ENCODE assay signal across 16 cellular contexts in genomic region chr1:170513138-170513537, GRCh38. TPM values are rescaled to one million over a fixed set of nuclear protein-coding genes. Genes with fewer than 3 reads are reported as not detected.
A peak's percentile ranks its signal among the peaks of the same experiment; 100 is the strongest.
DNase-seq lines count a peak whose midpoint lies in the region; ATAC-seq and TF ChIP-seq lines count a peak whose summit lies in the region.
"Had no signal": no experiment of that assay in that cellular context is flagged by ENCODE, and none has a peak within 500 bp of the region (broad histone marks: within the 10 kb centered on the region; RNA-seq: fewer than 3 reads in every experiment).

No MANE protein-coding gene starts in this region.

- peak; percentile 13 to 26; a peak in 2 of 4 replicates for TF ChIP-seq CTCF in GM23338 (conservative IDR thresholded peaks at IDR 0.05; ENCODE audit: low read depth in 2 of 2)

- DNase-seq in GM23338 (ENCODE audit: low spot score) (peak; percentile 56), RPMI8226 (peak; percentile 20), iPS-NIHi7 (ENCODE audit: extremely low spot score) (peak; percentile 48), T1000 (lab: John Stamatoyannopoulos, UW) (no peak)
- DNase-seq in Jurkat, Clone E6-1 (ENCODE audit: low read depth, low spot score), result peak; percentile 35
- DNase-seq in stimulated activated naive CD8-positive, alpha-beta T cell treated with anti-CD3 and anti-CD28 coated beads, Interleukin-15, Interleukin-2, amounts not matched to agents 100 U/mL and 50 U/mL, for 24 hours, result no peak
- DNase-seq: COR-L47, NCI-H1436, NCI-H2081, NCI-H748 treated with DMSO at 0.1 percent for 48 hours, Peyer's patch, SHP77 treated with DMSO at 0.1 percent for 48 hours, T-helper 1 cell had no signal

- H3K4me1 ChIP-seq in GM23338 (ENCODE audit: insufficient read depth), result no peaks in the 10 kb centered on the region
- H3K4me1 ChIP-seq: Peyer's patch had no signal

- no peak overlapping the region for H3K4me3 ChIP-seq in GM23338
- no peak overlapping the region for H3K4me3 ChIP-seq in Jurkat, Clone E6-1 (ENCODE audit: low read length)
- H3K4me3 ChIP-seq: Peyer's patch had no signal

- no peak overlapping the region for H3K27ac ChIP-seq in GM23338 (ENCODE audit: low read depth)
- H3K27ac ChIP-seq: Peyer's patch had no signal

- peak; percentile 96 for ATAC-seq in GM23338
- no peak for ATAC-seq in stimulated activated naive CD8-positive, alpha-beta T cell treated with anti-CD3 and anti-CD28 coated beads, Interleukin-15, Interleukin-2, amounts not matched to agents 100 U/mL and 50 U/mL, for 24 hours
- no peak for ATAC-seq in HG03159 (IDR thresholded peaks at IDR 0.05; ENCODE audit: unreplicated experiment)
- ATAC-seq: SK-N-SH treated with all-trans-retinoic acid at 6 μM for 48 hours had no signal

- no peaks in the 10 kb centered on the region for H3K36me3 Mint-ChIP-seq in GM23338 (ENCODE audit: low read depth)
- H3K36me3 Mint-ChIP-seq: CD14-positive monocyte had no signal

- no peaks in the 10 kb centered on the region for H3K27me3 ChIP-seq in GM23338 (ENCODE audit: insufficient read depth)
- H3K27me3 ChIP-seq: Peyer's patch had no signal

- peaks cover 2% of the 10 kb centered on the region for H3K27me3 Mint-ChIP-seq in GM23338 (ENCODE audit: insufficient read depth, low read depth, poor library complexity)

- no peak overlapping the region for H3K27ac Mint-ChIP-seq in GM23338
- H3K27ac Mint-ChIP-seq: CD14-positive monocyte had no signal

- no peak overlapping the region for H2AFZ ChIP-seq in GM23338

- no peaks in the 10 kb centered on the region for H3K36me3 ChIP-seq in GM23338 (ENCODE audit: insufficient read depth)
- H3K36me3 ChIP-seq: Peyer's patch had no signal

- H3F3A ChIP-seq in GM23338 (replicated peaks; ENCODE audit: low read depth), result no peaks in the 10 kb centered on the region

- H4K20me1 ChIP-seq in GM23338 (replicated peaks; ENCODE audit: insufficient read depth), result no peaks in the 10 kb centered on the region

- H3K9me2 ChIP-seq in GM23338 (ENCODE audit: insufficient read depth), result no peaks in the 10 kb centered on the region

- H3K9me3 Mint-ChIP-seq in GM23338, result no peaks in the 10 kb centered on the region; the same call in 2 of the 3 replicates

- H3K4me1 Mint-ChIP-seq in GM23338, result peaks cover 2% of the 10 kb centered on the region; the same call in 1 of the 3 replicates
- H3K4me1 Mint-ChIP-seq: CD14-positive monocyte had no signal

- no peaks in the 10 kb centered on the region for H3K79me2 ChIP-seq in GM23338 (replicated peaks; ENCODE audit: insufficient read depth)

- H3K4me2 ChIP-seq in GM23338, result no peak overlapping the region

- no peak overlapping the region for H3K4me3 Mint-ChIP-seq in GM23338
- H3K4me3 Mint-ChIP-seq: CD14-positive monocyte had no signal

TF ChIP-seq in GM23338, 12 proteins besides CTCF, POLR2A, EP300 and RAD21:
- TF ChIP-seq NANOG (IDR thresholded peaks at IDR 0.05; ENCODE audit: borderline replicate concordance) (no peak), ZNF462 (CRISPR knock-in tag; IDR thresholded peaks at IDR 0.05) (0 out of 2 replicates have a peak, but pooled peaks have one; percentile 12)

RNA-seq across cellular contexts. Expression of gene GORAB, which starts 18.8 kb away (rescaled TPM):
- 11.6 and 21.1 TPM in 2 replicates for total RNA-seq in GM23338 (2014; rRNA removed; shearing (Covaris generic))
- polyA plus RNA-seq in GM23338 (2016; fragmentation: Nextera tagmentation; extraction: Ambion mirVana), result 10.4 and 10.9 TPM in 2 replicates
- 5.5 TPM for polyA plus RNA-seq in Jurkat, Clone E6-1 (2012; ENCODE audit: insufficient read depth, insufficient read length)

Comparison
In these comparisons a context has a peak if more than half of its experiments do, and no peak if none do; other contexts are left out.
1. DNase-seq: peak in GM23338 (single experiment), Jurkat, Clone E6-1 (single experiment), RPMI8226 (single experiment) and iPS-NIHi7 (single experiment); none in stimulated activated naive CD8-positive, alpha-beta T cell treated with anti-CD3 and anti-CD28 coated beads, Interleukin-15, Interleukin-2, amounts not matched to agents 100 U/mL and 50 U/mL, for 24 hours (single experiment) and T1000 (single experiment).